In the genomic region with DNA sequence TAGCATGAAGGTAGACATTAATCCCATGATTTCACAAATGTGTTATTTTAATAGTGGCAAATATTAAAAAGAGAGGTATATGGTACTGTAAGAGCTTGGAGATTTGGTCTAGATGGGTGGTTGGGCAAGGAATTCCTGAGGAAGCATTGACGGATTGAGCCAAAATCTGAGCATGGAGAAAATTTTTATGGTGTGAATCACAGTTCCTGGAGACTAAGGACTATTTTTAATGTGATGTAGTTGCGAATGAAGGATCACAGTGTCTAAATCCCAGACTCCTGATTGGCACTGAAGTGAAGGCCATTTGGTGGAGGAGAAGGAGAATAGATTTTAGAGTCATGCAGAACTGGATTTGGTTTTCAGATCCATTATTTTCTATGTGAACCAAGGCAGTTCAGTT, we compare ENCODE assay signal across 14 cellular contexts.
A peak's percentile ranks its signal among the peaks of the same experiment; 100 is the strongest.
DNase-seq lines count a peak whose midpoint lies in the region; ATAC-seq, FAIRE-seq and TF ChIP-seq lines count a peak whose summit lies in the region.
"Had no signal": no experiment of that assay in that cellular context is flagged by ENCODE, and none has a peak within 500 bp of the region (broad histone marks: within the 10 kb centered on the region; RNA-seq: fewer than 3 reads in every experiment).

No MANE protein-coding gene starts in this region.

- H3K9me1 ChIP-seq in keratinocyte (ENCODE audit: control insufficient read depth, extremely low read depth, insufficient read depth, low read length), result no peaks in the 10 kb centered on the region

- no peak for ATAC-seq in effector memory CD8-positive, alpha-beta T cell (replicated peaks)
- ATAC-seq in GM21528 (IDR thresholded peaks at IDR 0.05; ENCODE audit: low FRiP score, unreplicated experiment) (no peak), left lobe of liver (no peak)
- ATAC-seq: A549; activated CD4-positive, CD25-positive, alpha-beta regulatory T cell treated with anti-CD3 and anti-CD28 coated beads, Interleukin-2, amount 50 U/mL, for 24 hours had no signal

- H3K79me2 ChIP-seq in keratinocyte (ENCODE audit: control insufficient read depth, insufficient read depth, low read length), result no peaks in the 10 kb centered on the region

- H3K9me3 Mint-ChIP-seq in effector memory CD8-positive, alpha-beta T cell, result peaks cover 0 to 2% of the 10 kb centered on the region in 2 donors
- H3K9me3 Mint-ChIP-seq: activated T-cell treated with anti-CD3 and anti-CD28 coated beads, Interleukin-2, amount 50 U/mL, for 24 hours had no signal

- in situ Hi-C loops in ACHN (cut with HindIII; ENCODE audit: low pct_ligation_motif_present, low pct_unique_long_range_greater_than_20kb, low sequenced_read_pairs), result no loop called here

- H3K27ac ChIP-seq in keratinocyte (ENCODE audit: control insufficient read depth, insufficient read depth, low read length), result no peak overlapping the region
- H3K27ac ChIP-seq: A549, spleen had no signal

- FAIRE-seq in bronchial epithelial cell (lab: Jason Lieb, UNC), result no peak
- FAIRE-seq in keratinocyte (lab: Jason Lieb, UNC), result no peak
- no peak for FAIRE-seq in GM12891 (lab: Jason Lieb, UNC)
- FAIRE-seq: A549 had no signal

- TF ChIP-seq POLR2A in GM12891 (IDR thresholded peaks at IDR 0.05; ENCODE audit: low read depth, low read length), result no peak

- H3K27me3 ChIP-seq in bronchial epithelial cell (ENCODE audit: control insufficient read depth, insufficient read depth, low read length) (no peaks in the 10 kb centered on the region), keratinocyte (ENCODE audit: control insufficient read depth, extremely low read depth, insufficient read depth, low read length) (no peaks in the 10 kb centered on the region)
- H3K27me3 ChIP-seq: spleen had no signal

- H3K27me3 Mint-ChIP-seq in effector memory CD8-positive, alpha-beta T cell, result no peaks in the 10 kb centered on the region
- H3K27me3 Mint-ChIP-seq: activated T-cell treated with anti-CD3 and anti-CD28 coated beads, Interleukin-2, amount 50 U/mL, for 24 hours had no signal

- peaks cover 11% of the 10 kb centered on the region for H3K4me1 ChIP-seq in keratinocyte (ENCODE audit: control insufficient read depth, extremely low read depth, insufficient read depth, low read length)
- H3K4me1 ChIP-seq: A549, spleen had no signal

- H4K20me1 ChIP-seq in keratinocyte (ENCODE audit: control insufficient read depth, extremely low read depth, insufficient read depth, low read length), result no peaks in the 10 kb centered on the region

- no peaks in the 10 kb centered on the region for H3K36me3 Mint-ChIP-seq in effector memory CD8-positive, alpha-beta T cell (ENCODE audit: insufficient read depth)

- TF ChIP-seq CTCF in bronchial epithelial cell (IDR thresholded peaks at IDR 0.05; ENCODE audit: insufficient read depth, low read length, severe bottlenecking) (no peak), keratinocyte (optimal IDR thresholded peaks at IDR 0.05 in 1 of 3, IDR thresholded peaks at IDR 0.05 in 1 of 3, conservative IDR thresholded peaks at IDR 0.05 in 1 of 3; ENCODE audit: extremely low read depth in 1 of 3, insufficient read depth in 2 of 3, low read length in 3 of 3) (no peak)

- H3K4me2 ChIP-seq in keratinocyte (ENCODE audit: control insufficient read depth, extremely low read depth, insufficient read depth, low read depth, low read length), result no peak overlapping the region
- H3K4me2 ChIP-seq: A549 had no signal

- DNase-seq in ACHN, result peak; percentile 2
- peak; percentile 89 for DNase-seq in HT1080 (ENCODE audit: low read depth)
- DNase-seq in bronchial epithelial cell (ENCODE audit: low read depth), result peak; percentile 51
- peak; percentile 17 for DNase-seq in keratinocyte (ENCODE audit: low read depth, low spot score)
- DNase-seq in effector memory CD8-positive, alpha-beta T cell, result no peak
- no peak for DNase-seq in left lobe of liver (ENCODE audit: low spot score)
- DNase-seq in GM12891 (ENCODE audit: insufficient read length, low spot score), result no peak
- DNase-seq: activated T-cell treated with anti-CD3 and anti-CD28 coated beads, Interleukin-2, amount 50 U/mL, for 24 hours; amygdala; NCI-H2081; spleen had no signal

- H3K27ac Mint-ChIP-seq in effector memory CD8-positive, alpha-beta T cell, result no peak overlapping the region
- H3K27ac Mint-ChIP-seq: activated T-cell treated with anti-CD3 and anti-CD28 coated beads, Interleukin-2, amount 50 U/mL, for 24 hours had no signal

- H3K4me1 Mint-ChIP-seq in effector memory CD8-positive, alpha-beta T cell (ENCODE audit: low read depth in 2 of 2), result no peaks in the 10 kb centered on the region

- no peak overlapping the region for H3K9ac ChIP-seq in keratinocyte (ENCODE audit: control insufficient read depth, extremely low read depth, insufficient read depth, low read length)

- H3K4me3 Mint-ChIP-seq in effector memory CD8-positive, alpha-beta T cell, result no peak overlapping the region
- H3K4me3 Mint-ChIP-seq: activated T-cell treated with anti-CD3 and anti-CD28 coated beads, Interleukin-2, amount 50 U/mL, for 24 hours had no signal

- H3K36me3 ChIP-seq in bronchial epithelial cell (ENCODE audit: control insufficient read depth, insufficient read depth, low read length), result no peaks in the 10 kb centered on the region
- no peaks in the 10 kb centered on the region for H3K36me3 ChIP-seq in keratinocyte (ENCODE audit: control insufficient read depth in 2 of 2, extremely low read depth in 1 of 2, insufficient read depth in 2 of 2, low read length in 2 of 2)
- H3K36me3 ChIP-seq: spleen had no signal

- H3K4me3 ChIP-seq in bronchial epithelial cell (ENCODE audit: low read depth, low read length) (no peak overlapping the region), keratinocyte (ENCODE audit: control insufficient read depth in 2 of 3, extremely low read depth in 1 of 3, insufficient read depth in 2 of 3, low read depth in 1 of 3, low read length in 3 of 3) (no peak overlapping the region)
- H3K4me3 ChIP-seq: A549, spleen had no signal

- H3K9me3 ChIP-seq in keratinocyte (ENCODE audit: control insufficient read depth, low read depth, low read length), result no peaks in the 10 kb centered on the region
- H3K9me3 ChIP-seq: A549, spleen had no signal

- dilution Hi-C loops in keratinocyte (cut with MboI; ENCODE audit: extremely low pct_ligation_motif_present, low sequenced_read_pairs), result no loop called here

- H2AFZ ChIP-seq in keratinocyte (ENCODE audit: control insufficient read depth, low read length), result peak overlapping the region; percentile 26

TF ChIP-seq in GM12891, 5 proteins besides CTCF, POLR2A, EP300 and RAD21:
- TF ChIP-seq POLR2AphosphoS5 (IDR thresholded peaks at IDR 0.05; ENCODE audit: low read depth, low read length), result no peak
- no peak for TF ChIP-seq POU2F2 (IDR thresholded peaks at IDR 0.05; ENCODE audit: low read depth, low read length)

Comparison
In these comparisons a context has a peak if more than half of its experiments do, and no peak if none do; other contexts are left out.
1. DNase-seq: peak in ACHN (single experiment), HT1080 (single experiment), bronchial epithelial cell (single experiment) and keratinocyte (single experiment); none in effector memory CD8-positive, alpha-beta T cell (0 of 3), left lobe of liver (single experiment) and GM12891 (single experiment).